ENCODE assay signal across 8 cellular contexts in the genomic region with DNA sequence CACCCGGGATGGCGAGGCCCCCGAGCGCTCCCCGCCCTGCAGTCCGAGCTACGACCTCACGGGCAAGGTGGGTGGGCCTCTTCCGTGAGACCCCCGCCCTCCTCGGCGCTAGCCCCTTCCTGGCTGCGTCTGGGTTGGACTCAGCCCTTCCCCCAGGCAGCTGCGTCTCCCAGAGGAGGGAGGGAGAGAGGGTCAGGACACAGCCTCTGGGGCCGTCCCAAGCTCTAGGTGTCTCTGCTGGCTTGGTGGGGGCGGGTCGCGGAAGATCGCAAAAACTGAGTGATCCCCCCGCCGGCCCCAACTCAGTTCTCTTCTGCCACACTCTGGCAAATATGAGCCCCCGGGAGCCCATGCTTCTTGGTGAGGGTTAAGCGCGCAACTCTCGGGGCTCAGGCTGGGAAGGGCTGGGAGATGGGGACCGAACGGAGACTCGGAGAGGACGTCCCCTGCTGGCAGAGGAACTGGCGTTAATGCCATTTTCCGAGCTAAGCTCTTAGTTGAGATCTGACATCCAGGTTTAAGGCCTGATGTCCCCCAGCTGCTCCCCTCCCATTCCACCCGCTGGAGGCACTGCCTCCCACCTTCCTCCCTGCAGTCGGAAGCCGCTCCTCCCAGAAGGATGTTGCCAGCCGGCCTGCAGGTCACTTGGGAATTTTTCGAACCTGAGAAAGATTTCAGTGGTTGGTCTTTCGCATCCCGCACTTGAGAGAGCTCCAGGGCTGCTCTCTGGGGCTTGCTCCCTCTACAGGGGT. TPM values are rescaled to one million over a fixed set of nuclear protein-coding genes. Genes with fewer than 3 reads are reported as not detected.
DNase-seq lines count a peak whose midpoint lies in the region; ATAC-seq, FAIRE-seq and TF ChIP-seq lines count a peak whose summit lies in the region.

No MANE protein-coding gene starts in this region.

- 14% methylated on average over 34 of the region's 38 CpGs for WGBS in A549 (ENCODE audit: missing lambda C conversion rate)
- WGBS in body of pancreas, 2 donors, result 5 to 9% methylated on average over 11 to 33 of the region's 38 CpGs
- 8% methylated on average over 6 of the region's 38 CpGs for WGBS in suprapubic skin

- peak; percentile 27 to 40; a peak in 1 of 5 replicates for TF ChIP-seq RAD21 in A549 (conservative IDR thresholded peaks at IDR 0.05 in 1 of 2, IDR thresholded peaks at IDR 0.05 in 1 of 2)

- H3K4me3 ChIP-seq in A549 (peak overlapping the region; percentile 40), GM12875 (ENCODE audit: low read depth, low read length) (peak overlapping the region; percentile 52), OCI-LY3 (ENCODE audit: low read length) (0 out of 2 replicates have a peak overlapping the region, but pooled peaks have one; percentile 16), body of pancreas (no peak overlapping the region), suprapubic skin (peak overlapping the region; percentile 43)

- TF ChIP-seq POLR2A in A549 (IDR thresholded peaks at IDR 0.05; ENCODE audit: low read length), result no peak
- TF ChIP-seq POLR2A in body of pancreas (IDR thresholded peaks at IDR 0.05), result no peak
- no peak for TF ChIP-seq POLR2A in suprapubic skin (IDR thresholded peaks at IDR 0.05)

- CTCF ChIA-PET in A549 (lab: Yijun Ruan, JAX), result interaction anchor here (0.6 to 7.8 kb wide), 43 partner anchors 9 to 370 kb away, joined by 3 to 145 read pairs (median 4); a partner anchor contains a TSS

- POLR2A ChIA-PET in A549 (lab: Yijun Ruan, JAX), result interaction anchor here (0.7 to 1.6 kb wide), 3 partner anchors 9 to 80 kb away, joined by 4 to 8 read pairs (median 5); no protein-coding TSS in a partner anchor

- H3K4me1 ChIP-seq in A549, result peaks cover 42% of the 10 kb centered on the region
- no peaks in the 10 kb centered on the region for H3K4me1 ChIP-seq in OCI-LY3 (ENCODE audit: low read length)
- H3K4me1 ChIP-seq in body of pancreas, result peaks cover 19% of the 10 kb centered on the region
- H3K4me1 ChIP-seq in suprapubic skin, result peaks cover 31% of the 10 kb centered on the region

- ATAC-seq in A549, result peak; percentile 31 to 58
- no peak for ATAC-seq in body of pancreas

- TF ChIP-seq CTCF in A549 (IDR thresholded peaks at IDR 0.05), result peak; percentile 44; the same call in 2 of the 3 replicates
- peak; percentile 66 for TF ChIP-seq CTCF in GM12875 (IDR thresholded peaks at IDR 0.05; ENCODE audit: borderline replicate concordance, insufficient read depth, low read depth, low read length)
- peak; percentile 34; the same call in 1 of the 2 replicates for TF ChIP-seq CTCF in OCI-LY3 (IDR thresholded peaks at IDR 0.05; ENCODE audit: low read depth, low read length)
- TF ChIP-seq CTCF in body of pancreas (IDR thresholded peaks at IDR 0.05), result peak in 4 of 7 experiments; percentile 5 to 33 (median 16)
- peak in 1 of 2 donors; percentile 7 for TF ChIP-seq CTCF in suprapubic skin (IDR thresholded peaks at IDR 0.05)

- FAIRE-seq in A549 (lab: Jason Lieb, UNC), result no peak

- peaks cover 15% of the 10 kb centered on the region for H3K27me3 ChIP-seq in OCI-LY3 (ENCODE audit: low read depth, low read length)
- peaks cover 0 to 7% of the 10 kb centered on the region in 2 donors for H3K27me3 ChIP-seq in body of pancreas
- peaks cover 74% of the 10 kb centered on the region for H3K27me3 ChIP-seq in suprapubic skin

- H4K20me1 ChIP-seq in OCI-LY3 (ENCODE audit: insufficient read depth, low read length), result no peaks in the 10 kb centered on the region

- H3K27ac ChIP-seq in A549 (peak overlapping the region; percentile 54 to 83), OCI-LY3 (ENCODE audit: low read length) (no peak overlapping the region), body of pancreas (peak overlapping the region in 1 of 4 donors; percentile 78), suprapubic skin (no peak overlapping the region)

- H3K9me3 ChIP-seq in A549 (no peaks in the 10 kb centered on the region), OCI-LY3 (ENCODE audit: insufficient read depth, low read length) (no peaks in the 10 kb centered on the region), body of pancreas (no peaks in the 10 kb centered on the region), suprapubic skin (no peaks in the 10 kb centered on the region)

- H3K36me3 ChIP-seq in OCI-LY3 (replicated peaks; ENCODE audit: low read depth, low read length), result no peaks in the 10 kb centered on the region
- H3K36me3 ChIP-seq in body of pancreas (replicated peaks in 1 of 2; ENCODE audit: insufficient read depth in 1 of 2, low read depth in 2 of 2), result no peaks in the 10 kb centered on the region
- no peaks in the 10 kb centered on the region for H3K36me3 ChIP-seq in suprapubic skin

- no peak for TF ChIP-seq EP300 in A549 (IDR thresholded peaks at IDR 0.05)
- TF ChIP-seq EP300 in suprapubic skin (IDR thresholded peaks at IDR 0.05), result no peak

- intact Hi-C loops in body of pancreas (cut with DNase I), result no loop called here

- DNase-seq in A549 (ENCODE audit: low read depth in 1 of 2, low spot score in 1 of 2), result peak; percentile 72 to 80
- DNase-seq in body of pancreas, result peak in 1 of 4 donors; percentile 20
- peak; percentile 88 for DNase-seq in left kidney (ENCODE audit: low read depth, low spot score)
- no peak for DNase-seq in suprapubic skin (ENCODE audit: low spot score in 2 of 2)
- no peak for DNase-seq in NCI-H2196 (lab: John Stamatoyannopoulos, UW; ENCODE audit: unreplicated experiment)
- no peak for DNase-seq in LoVo (ENCODE audit: low spot score)

- H3K4me2 ChIP-seq in A549 (peak overlapping the region; percentile 86), OCI-LY3 (ENCODE audit: low read length) (peak overlapping the region; percentile 38)

- 0 out of 2 replicates have a peak overlapping the region, but pooled peaks have one; percentile 39 for H2AFZ ChIP-seq in OCI-LY3 (ENCODE audit: low read depth, low read length)

- H3K79me2 ChIP-seq in OCI-LY3 (ENCODE audit: low read length), result no peaks in the 10 kb centered on the region

- no peak overlapping the region for H3K9ac ChIP-seq in OCI-LY3 (ENCODE audit: low read length)

TF ChIP-seq in A549, 52 proteins besides CTCF, POLR2A, EP300 and RAD21:
- peak; percentile 50 for TF ChIP-seq SMC3 (IDR thresholded peaks at IDR 0.05)
- TF ChIP-seq JUN (IDR thresholded peaks at IDR 0.05), result no peak
- TF ChIP-seq ZC3H11A (IDR thresholded peaks at IDR 0.05), result no peak

RNA-seq across cellular contexts. Expression of a gene that starts 0.4 kb away (rescaled TPM):
- polyA plus RNA-seq in A549 (2011; rRNA removed) (15.8 and 18.7 TPM in 2 replicates), A549 (2017; fragmentation: RNase III; extraction: RNeasy Plus Mini Kit Qiagen cat#74134 plus additional on column Dnase treatment) (1.1 to 2.8 TPM (median 2.4 TPM) in 3 replicates)
- 1.4 and 2.0 TPM in 2 replicates for polyA plus RNA-seq in A549 (2012; cell fraction: cytosol; rRNA removed)
- 2.5 and 2.9 TPM in 2 replicates for polyA plus RNA-seq in A549 (2012; cell fraction: nucleus; rRNA removed)
- 11.6 and 11.7 TPM in 2 replicates for polyA minus RNA-seq in A549 (2011; rRNA and poly(A)+ RNA removed)
- total RNA-seq in body of pancreas (under 1 TPM; 0.66 to 0.78 TPM), suprapubic skin (under 1 TPM in 2 of 4 donors, not detected in 2; 0.32 to 0.38 TPM)

RNA-seq across cellular contexts. Expression of a gene that starts 11.0 kb away (rescaled TPM):
- polyA plus RNA-seq in A549 (2011; rRNA removed) (50.2 and 51.5 TPM in 2 replicates), A549 (2017; fragmentation: RNase III; extraction: RNeasy Plus Mini Kit Qiagen cat#74134 plus additional on column Dnase treatment) (34.2 to 41.5 TPM (median 40.8 TPM) in 3 replicates)
- 42.4 and 49.5 TPM in 2 replicates for polyA plus RNA-seq in A549 (2012; cell fraction: cytosol; rRNA removed)
- 39.5 and 41.7 TPM in 2 replicates for polyA plus RNA-seq in A549 (2012; cell fraction: nucleus; rRNA removed)
- 48.8 and 51.2 TPM in 2 replicates for polyA minus RNA-seq in A549 (2011; rRNA and poly(A)+ RNA removed)
- total RNA-seq in body of pancreas (10 to 100 TPM; 56.6 to 64.9 TPM), suprapubic skin (10 to 100 TPM; 21.1 to 53.8 (median 42.0) TPM)

RNA-seq across cellular contexts. Expression of a gene that starts 24.8 kb away (rescaled TPM):
- polyA plus RNA-seq in A549 (2011; rRNA removed) (not detected in 2 replicates), A549 (2017; fragmentation: RNase III; extraction: RNeasy Plus Mini Kit Qiagen cat#74134 plus additional on column Dnase treatment) (not detected in 3 replicates)
- not detected in 2 replicates for polyA plus RNA-seq in A549 (2012; cell fraction: cytosol; rRNA removed)
- polyA plus RNA-seq in A549 (2012; cell fraction: nucleus; rRNA removed), result not detected in 2 replicates
- polyA minus RNA-seq in A549 (2011; rRNA and poly(A)+ RNA removed), result not detected in 2 replicates
- total RNA-seq in body of pancreas (not detected), suprapubic skin (not detected)

RNA-seq across cellular contexts. Expression of a gene that starts 38.7 kb away (rescaled TPM):
- 42.9 and 43.4 TPM in 2 replicates for polyA plus RNA-seq in A549 (2011; rRNA removed)
- polyA plus RNA-seq in A549 (2012; cell fraction: cytosol; rRNA removed), result 46.5 and 51.1 TPM in 2 replicates
- polyA plus RNA-seq in A549 (2012; cell fraction: nucleus; rRNA removed), result 195 and 238 TPM in 2 replicates
- 63.7 to 74.3 TPM (median 71.4 TPM) in 3 replicates for polyA plus RNA-seq in A549 (2017; fragmentation: RNase III; extraction: RNeasy Plus Mini Kit Qiagen cat#74134 plus additional on column Dnase treatment)
- 48.7 and 56.5 TPM in 2 replicates for polyA minus RNA-seq in A549 (2011; rRNA and poly(A)+ RNA removed)
- 10 to 100 TPM; 21.8 to 23.3 TPM for total RNA-seq in body of pancreas
- 10 to 100 TPM; 21.0 to 32.7 (median 24.4) TPM for total RNA-seq in suprapubic skin

Comparison
In these comparisons a context has a peak if more than half of its experiments do, and no peak if none do; other contexts are left out.
1. DNase-seq: peak in A549 (2 of 2) and left kidney (single experiment); none in suprapubic skin (0 of 2), NCI-H2196 (single experiment) and LoVo (single experiment).
2. H3K27ac ChIP-seq: peak in A549 (2 of 2); none in OCI-LY3 (single experiment) and suprapubic skin (single experiment).
3. H3K4me3 ChIP-seq: peak in A549 (single experiment), GM12875 (single experiment), OCI-LY3 (single experiment) and suprapubic skin (single experiment); none in body of pancreas (0 of 2).